1 cellular context compared by ENCODE assay signal in genomic region chr2:230170532-230170931, GRCh38.
TF ChIP-seq lines count a peak whose summit lies in the region.

No MANE protein-coding gene starts in this region.

TF ChIP-seq in K562, 482 proteins besides CTCF, POLR2A, EP300 and RAD21 (continued from another document):
- TF ChIP-seq ARID1B (IDR thresholded peaks at IDR 0.05), result peak; percentile 16; the same call in 1 of the 2 replicates
- TF ChIP-seq TRIM28 (IDR thresholded peaks at IDR 0.05), result no peak
- TF ChIP-seq THRB (CRISPR knock-in tag; conservative IDR thresholded peaks at IDR 0.05), result no peak
- no peak for TF ChIP-seq GTF2E2 (tag; IDR thresholded peaks at IDR 0.05)
- no peak for TF ChIP-seq E2F4 (CRISPR knock-in tag; IDR thresholded peaks at IDR 0.05; ENCODE audit: low read depth)
- TF ChIP-seq HNRNPLL (IDR thresholded peaks at IDR 0.05; ENCODE audit: low read depth, low read length, poor library complexity, severe bottlenecking), result no peak
- peak; percentile 74 for TF ChIP-seq NFIC (IDR thresholded peaks at IDR 0.05)
- no peak for TF ChIP-seq MTA1 (IDR thresholded peaks at IDR 0.05; ENCODE audit: borderline replicate concordance)
- TF ChIP-seq NCOA4 (IDR thresholded peaks at IDR 0.05; ENCODE audit: partially characterized antibody), result no peak
- TF ChIP-seq RNF219 (CRISPR knock-in tag; IDR thresholded peaks at IDR 0.05), result no peak
- TF ChIP-seq ATF7 (IDR thresholded peaks at IDR 0.05), result peak; percentile 79
- TF ChIP-seq ARID2 (IDR thresholded peaks at IDR 0.05), result no peak
- TF ChIP-seq NR2C2 (CRISPR knock-in tag; IDR thresholded peaks at IDR 0.05), result no peak
- TF ChIP-seq NR2C2 (tag; IDR thresholded peaks at IDR 0.05), result peak; percentile 40; the same call in 1 of the 2 replicates
- TF ChIP-seq TGIF2 (CRISPR knock-in tag; IDR thresholded peaks at IDR 0.05), result no peak
- TF ChIP-seq ATF1 (CRISPR knock-in tag; IDR thresholded peaks at IDR 0.05), result no peak
- TF ChIP-seq ATF1 (tag; IDR thresholded peaks at IDR 0.05), result peak; percentile 76
- TF ChIP-seq PTBP1 (IDR thresholded peaks at IDR 0.05; ENCODE audit: low read depth, low read length), result no peak
- TF ChIP-seq SRSF7 (optimal IDR thresholded peaks at IDR 0.05; ENCODE audit: low read depth, low read length), result no peak
- TF ChIP-seq ZNF639 (CRISPR knock-in tag; conservative IDR thresholded peaks at IDR 0.05 in 1 of 2, IDR thresholded peaks at IDR 0.05 in 1 of 2), result no peak
- TF ChIP-seq ZNF764 (CRISPR knock-in tag; IDR thresholded peaks at IDR 0.05; ENCODE audit: low read depth), result no peak
- TF ChIP-seq ELF1 (tag; IDR thresholded peaks at IDR 0.05), result peak; percentile 69
- no peak for TF ChIP-seq CBX2 (IDR thresholded peaks at IDR 0.05; ENCODE audit: insufficient read depth, low read length, poor library complexity, severe bottlenecking)
- no peak for TF ChIP-seq CTCFL (IDR thresholded peaks at IDR 0.05; ENCODE audit: borderline replicate concordance, insufficient read depth, low read depth, low read length, poor library complexity, severe bottlenecking)
- no peak for TF ChIP-seq ZFP30 (CRISPR knock-in tag; IDR thresholded peaks at IDR 0.05; ENCODE audit: borderline replicate concordance)
- no peak for TF ChIP-seq ZNF282 (CRISPR knock-in tag; IDR thresholded peaks at IDR 0.05)
- no peak for TF ChIP-seq HEY1 (CRISPR knock-in tag; IDR thresholded peaks at IDR 0.05; ENCODE audit: borderline replicate concordance)
- peak; percentile 28; the same call in 1 of the 2 replicates for TF ChIP-seq CBFA2T3 (IDR thresholded peaks at IDR 0.05)
- no peak for TF ChIP-seq XRCC3 (IDR thresholded peaks at IDR 0.05)
- TF ChIP-seq ATF3 (IDR thresholded peaks at IDR 0.05), result peak; percentile 66
- no peak for TF ChIP-seq ATF3 (CRISPR knock-in tag; conservative IDR thresholded peaks at IDR 0.05)
- TF ChIP-seq ZNF668 (CRISPR knock-in tag; IDR thresholded peaks at IDR 0.05), result no peak
- TF ChIP-seq SNIP1 (IDR thresholded peaks at IDR 0.05; ENCODE audit: low read depth), result no peak
- TF ChIP-seq MITF (IDR thresholded peaks at IDR 0.05), result no peak
- no peak for TF ChIP-seq E2F1 (CRISPR knock-in tag; IDR thresholded peaks at IDR 0.05)
- 0 out of 2 replicates have a peak, but pooled peaks have one; percentile 12 for TF ChIP-seq CEBPG (CRISPR knock-in tag; IDR thresholded peaks at IDR 0.05)
- peak; percentile 89 to 90 for TF ChIP-seq CEBPG (tag; conservative IDR thresholded peaks at IDR 0.05 in 1 of 2, IDR thresholded peaks at IDR 0.05 in 1 of 2)
- no peak for TF ChIP-seq FOXK2 (conservative IDR thresholded peaks at IDR 0.05 in 1 of 2, IDR thresholded peaks at IDR 0.05 in 1 of 2; ENCODE audit: low read depth in 2 of 2)
- TF ChIP-seq POLR2B (IDR thresholded peaks at IDR 0.05; ENCODE audit: low read depth, partially characterized antibody), result no peak
- TF ChIP-seq RBM39 (optimal IDR thresholded peaks at IDR 0.05; ENCODE audit: low read depth, low read length), result no peak
- no peak for TF ChIP-seq VEZF1 (CRISPR knock-in tag; IDR thresholded peaks at IDR 0.05)
- TF ChIP-seq ZBTB11 (CRISPR knock-in tag; IDR thresholded peaks at IDR 0.05), result no peak
- TF ChIP-seq POU5F1 (IDR thresholded peaks at IDR 0.05; ENCODE audit: borderline replicate concordance, low read depth, low read length, partially characterized antibody), result no peak
- TF ChIP-seq HES1 (IDR thresholded peaks at IDR 0.05; ENCODE audit: low read depth), result 0 out of 2 replicates have a peak, but pooled peaks have one; percentile 35
- no peak for TF ChIP-seq FOS (IDR thresholded peaks at IDR 0.05; ENCODE audit: extremely low read depth, insufficient read length)
